1 cellular context compared by ENCODE assay signal in genomic region chr19:3642987-3643386, GRCh38.
TF ChIP-seq lines count a peak whose summit lies in the region.

No MANE protein-coding gene starts in this region.

TF ChIP-seq in HEK293, 187 proteins besides CTCF, POLR2A, EP300 and RAD21 (continued from another document):
- TF ChIP-seq ZBTB6 (tag by site-specific recombination; IDR thresholded peaks at IDR 0.05), result peak; percentile 61; the same call in 1 of the 2 replicates
- peak; percentile 60; the same call in 1 of the 2 replicates for TF ChIP-seq KLF1 (tag by site-specific recombination; IDR thresholded peaks at IDR 0.05)
